1 cellular context compared by ENCODE assay signal in genomic region chr1:172629638-172630037, GRCh38.
TF ChIP-seq lines count a peak whose summit lies in the region.

No MANE protein-coding gene starts in this region.

TF ChIP-seq in H1, 55 proteins besides CTCF, POLR2A, EP300 and RAD21:
- TF ChIP-seq SRF (IDR thresholded peaks at IDR 0.05; ENCODE audit: low read depth, low read length) (no peak), KDM5A (IDR thresholded peaks at IDR 0.05; ENCODE audit: low read length) (no peak), POU5F1 (IDR thresholded peaks at IDR 0.05; ENCODE audit: low read depth, low read length) (no peak), RXRA (IDR thresholded peaks at IDR 0.05; ENCODE audit: insufficient read depth, low read depth, low read length) (no peak), GABPA (IDR thresholded peaks at IDR 0.05; ENCODE audit: borderline replicate concordance, insufficient read depth, low read length) (no peak), SIN3A (conservative IDR thresholded peaks at IDR 0.05 in 1 of 2, IDR thresholded peaks at IDR 0.05 in 1 of 2; ENCODE audit: low read depth in 1 of 2, low read length in 2 of 2) (no peak), SP1 (IDR thresholded peaks at IDR 0.05; ENCODE audit: low read depth, low read length) (no peak), BRCA1 (IDR thresholded peaks at IDR 0.05; ENCODE audit: low read depth, low read length) (no peak)
TF ChIP-seq in H1: peak in this region for 0.
